In genomic region chr18:8139127-8139591, GRCh38 we compare ENCODE assay signal across 1 cellular context.
TF ChIP-seq lines count a peak whose summit lies in the region.

No MANE protein-coding gene starts in this region.

TF ChIP-seq in H1, 55 proteins besides CTCF, POLR2A, EP300 and RAD21:
- TF ChIP-seq YY1 (IDR thresholded peaks at IDR 0.05; ENCODE audit: low read depth, low read length) (no peak), USF2 (IDR thresholded peaks at IDR 0.05; ENCODE audit: low read length) (no peak), SIRT6 (IDR thresholded peaks at IDR 0.05; ENCODE audit: low read length) (no peak), EGR1 (IDR thresholded peaks at IDR 0.05; ENCODE audit: borderline replicate concordance, low read depth, low read length) (no peak), SIX5 (IDR thresholded peaks at IDR 0.05; ENCODE audit: low read depth, low read length) (no peak), POU5F1 (IDR thresholded peaks at IDR 0.05; ENCODE audit: low read depth, low read length) (no peak), CHD1 (IDR thresholded peaks at IDR 0.05; ENCODE audit: low read depth, low read length) (no peak), TAF1 (IDR thresholded peaks at IDR 0.05; ENCODE audit: low read depth, low read length) (no peak), POLR2AphosphoS5 (IDR thresholded peaks at IDR 0.05; ENCODE audit: low read depth, low read length) (no peak), TEAD4 (IDR thresholded peaks at IDR 0.05; ENCODE audit: low read depth, low read length) (no peak)
